Comparison of ENCODE assay signal across 33 cellular contexts in genomic region chr4:163132469-163133222, GRCh38.
"Had no signal": no experiment of that assay in that cellular context is flagged by ENCODE, and none has a peak within 500 bp of the region (broad histone marks: within the 10 kb centered on the region; RNA-seq: fewer than 3 reads in every experiment).

No MANE protein-coding gene starts in this region.

- H3K4me1 ChIP-seq: body of pancreas, colonic mucosa, esophagus muscularis mucosa, foreskin keratinocyte, heart left ventricle had no signal

- H3K36me3 ChIP-seq: adrenal gland, colonic mucosa had no signal

- H3K9me3 ChIP-seq: adrenal gland, body of pancreas, colonic mucosa, esophagus muscularis mucosa, gastrocnemius medialis, heart left ventricle had no signal

- H3K27me3 Mint-ChIP-seq: activated CD4-positive, alpha-beta memory T cell treated with anti-CD3 and anti-CD28 coated beads for 36 hours; activated CD4-positive, alpha-beta T cell treated with anti-CD3 and anti-CD28 coated beads for 36 hours; activated CD4-positive, alpha-beta T cell treated with anti-CD3 and anti-CD28 coated beads, Interleukin-2, amount 10 ng/mL, durations not matched to agents 24 days and 14 days; activated CD8-positive, alpha-beta memory T cell treated with anti-CD3 and anti-CD28 coated beads, Interleukin-2, amount 10 ng/mL, durations not matched to agents 7 days and 5 days; activated naive CD4-positive, alpha-beta T cell treated with anti-CD3 and anti-CD28 coated beads, Interleukin-2, amount 50 U/mL, for 24 hours; activated naive CD8-positive, alpha-beta T cell treated with anti-CD3 and anti-CD28 coated beads for 36 hours; activated naive CD8-positive, alpha-beta T cell treated with anti-CD3 and anti-CD28 coated beads, Interleukin-2, amount 50 U/mL, for 24 hours; effector memory CD8-positive, alpha-beta T cell had no signal

- ATAC-seq: activated CD4-positive, alpha-beta T cell treated with anti-CD3 and anti-CD28 coated beads for 36 hours; activated CD8-positive, alpha-beta memory T cell treated with anti-CD3 and anti-CD28 coated beads, Interleukin-2, amount 10 ng/mL, durations not matched to agents 7 days and 5 days; activated CD8-positive, alpha-beta T cell treated with anti-CD3 and anti-CD28 coated beads, Interleukin-2, amount 10 ng/mL, durations not matched to agents 7 days and 5 days; activated naive CD8-positive, alpha-beta T cell treated with anti-CD3 and anti-CD28 coated beads, Interleukin-2, amount 50 U/mL, for 24 hours; body of pancreas; effector memory CD8-positive, alpha-beta T cell; foreskin keratinocyte; gastrocnemius medialis; heart left ventricle had no signal

- H3K9me3 Mint-ChIP-seq: activated CD4-positive, alpha-beta memory T cell treated with anti-CD3 and anti-CD28 coated beads for 36 hours; activated CD4-positive, alpha-beta T cell treated with anti-CD3 and anti-CD28 coated beads, Interleukin-2, amount 10 ng/mL, durations not matched to agents 24 days and 14 days; activated naive CD4-positive, alpha-beta T cell treated with anti-CD3 and anti-CD28 coated beads for 36 hours; activated naive CD4-positive, alpha-beta T cell treated with anti-CD3 and anti-CD28 coated beads, Interleukin-2, amount 50 U/mL, for 24 hours; activated naive CD8-positive, alpha-beta T cell treated with anti-CD3 and anti-CD28 coated beads for 36 hours; activated naive CD8-positive, alpha-beta T cell treated with anti-CD3 and anti-CD28 coated beads, Interleukin-2, amount 50 U/mL, for 24 hours; activated T-helper 1 cell treated with anti-CD3 and anti-CD28 coated beads, Interleukin-12 subunit alpha, Interleukin-12 subunit beta, Interleukin-2, Interleukin-4 antibody, amounts not matched to agents 30 ng/mL and 10 ng/mL and 1 ng/mL, durations not matched to agents 14 hours and 24 hours and 36 hours; activated T-helper 2 cell treated with anti-CD3 and anti-CD28 coated beads, Interferon-gamma antibody, Interleukin-2, Interleukin-4, amounts not matched to agents 10 μg/mL and 5 μg/mL and 100 μg/mL, durations not matched to agents 14 hours and 24 hours and 36 hours; effector memory CD8-positive, alpha-beta T cell had no signal

- H3K4me3 ChIP-seq: adrenal gland, body of pancreas, colonic mucosa, esophagus muscularis mucosa, gastrocnemius medialis, heart left ventricle had no signal

- H3K27me3 ChIP-seq: adrenal gland, body of pancreas, colonic mucosa, esophagus muscularis mucosa, foreskin keratinocyte, gastrocnemius medialis, heart left ventricle had no signal

- H3K4me3 Mint-ChIP-seq: activated CD4-positive, alpha-beta memory T cell treated with anti-CD3 and anti-CD28 coated beads for 36 hours; activated CD4-positive, alpha-beta T cell treated with anti-CD3 and anti-CD28 coated beads for 36 hours; activated CD4-positive, alpha-beta T cell treated with anti-CD3 and anti-CD28 coated beads, Interleukin-2, amount 10 ng/mL, durations not matched to agents 24 days and 14 days; activated CD8-positive, alpha-beta memory T cell treated with anti-CD3 and anti-CD28 coated beads, Interleukin-2, amount 10 ng/mL, durations not matched to agents 7 days and 5 days; activated CD8-positive, alpha-beta T cell treated with anti-CD3 and anti-CD28 coated beads, Interleukin-2, amount 10 ng/mL, durations not matched to agents 7 days and 5 days; activated naive CD4-positive, alpha-beta T cell treated with anti-CD3 and anti-CD28 coated beads for 36 hours; activated naive CD4-positive, alpha-beta T cell treated with anti-CD3 and anti-CD28 coated beads, Interleukin-2, amount 50 U/mL, for 24 hours; activated naive CD8-positive, alpha-beta T cell treated with anti-CD3 and anti-CD28 coated beads for 36 hours; activated naive CD8-positive, alpha-beta T cell treated with anti-CD3 and anti-CD28 coated beads, Interleukin-2, amount 50 U/mL, for 24 hours; activated T-helper 1 cell treated with anti-CD3 and anti-CD28 coated beads, Interleukin-12 subunit alpha, Interleukin-12 subunit beta, Interleukin-2, Interleukin-4 antibody, amounts not matched to agents 30 ng/mL and 10 ng/mL and 1 ng/mL, durations not matched to agents 14 hours and 24 hours and 36 hours; effector memory CD8-positive, alpha-beta T cell had no signal

- H3K4me1 Mint-ChIP-seq: activated CD4-positive, alpha-beta T cell treated with anti-CD3 and anti-CD28 coated beads for 36 hours; activated CD4-positive, alpha-beta T cell treated with anti-CD3 and anti-CD28 coated beads, Interleukin-2, amount 10 ng/mL, durations not matched to agents 24 days and 14 days; activated CD8-positive, alpha-beta memory T cell treated with anti-CD3 and anti-CD28 coated beads, Interleukin-2, amount 10 ng/mL, durations not matched to agents 7 days and 5 days; activated naive CD4-positive, alpha-beta T cell treated with anti-CD3 and anti-CD28 coated beads, Interleukin-2, amount 50 U/mL, for 24 hours; activated naive CD8-positive, alpha-beta T cell treated with anti-CD3 and anti-CD28 coated beads for 36 hours; activated naive CD8-positive, alpha-beta T cell treated with anti-CD3 and anti-CD28 coated beads, Interleukin-2, amount 50 U/mL, for 24 hours had no signal

- H3K27ac ChIP-seq: adrenal gland, body of pancreas, colonic mucosa, esophagus muscularis mucosa, foreskin keratinocyte, gastrocnemius medialis, heart left ventricle had no signal

- DNase-seq: activated CD4-positive, alpha-beta memory T cell treated with anti-CD3 and anti-CD28 coated beads for 36 hours; activated CD4-positive, alpha-beta T cell treated with anti-CD3 and anti-CD28 coated beads for 36 hours; activated CD4-positive, alpha-beta T cell treated with anti-CD3 and anti-CD28 coated beads, Interleukin-2, amount 10 ng/mL, durations not matched to agents 24 days and 14 days; activated CD4-positive, CD25-positive, alpha-beta regulatory T cell; activated CD4-positive, CD25-positive, alpha-beta regulatory T cell treated with anti-CD3 and anti-CD28 coated beads, Interleukin-2, amount 50 U/mL, for 72 hours; activated CD8-positive, alpha-beta memory T cell treated with anti-CD3 and anti-CD28 coated beads, Interleukin-2, amount 10 ng/mL, durations not matched to agents 7 days and 5 days; activated CD8-positive, alpha-beta memory T cell treated with anti-CD3 and anti-CD28 coated beads, Interleukin-2, amount 50 U/mL, for 4 hours; activated CD8-positive, alpha-beta T cell treated with anti-CD3 and anti-CD28 coated beads, Interleukin-2, amount 10 ng/mL, durations not matched to agents 7 days and 5 days; activated effector memory CD4-positive, alpha-beta T cell treated with anti-CD3 and anti-CD28 coated beads, Interleukin-2, amount 50 U/mL, for 16 hours; activated naive CD4-positive, alpha-beta T cell treated with anti-CD3 and anti-CD28 coated beads for 36 hours; activated naive CD8-positive, alpha-beta T cell treated with anti-CD3 and anti-CD28 coated beads for 36 hours; activated naive CD8-positive, alpha-beta T cell treated with anti-CD3 and anti-CD28 coated beads, Interleukin-2, amount 50 U/mL, for 24 hours; activated T-cell treated with anti-CD3 and anti-CD28 coated beads, Interleukin-2, amount 50 U/mL, for 1 hour; activated T-cell treated with anti-CD3 and anti-CD28 coated beads, Interleukin-2, amount 50 U/mL, for 48 hours; adrenal gland; amygdala; aorta; body of pancreas; central memory CD4-positive, alpha-beta T cell; cerebellar nuclear complex; colonic mucosa; effector CD4-positive, alpha-beta T cell; effector memory CD8-positive, alpha-beta T cell; erythroblast; foreskin keratinocyte; gastrocnemius medialis; glutamatergic neuron; heart left ventricle; T-helper 2 cell had no signal

- H3K27ac Mint-ChIP-seq: activated CD4-positive, alpha-beta memory T cell treated with anti-CD3 and anti-CD28 coated beads for 36 hours; activated CD4-positive, alpha-beta T cell treated with anti-CD3 and anti-CD28 coated beads for 36 hours; activated CD4-positive, alpha-beta T cell treated with anti-CD3 and anti-CD28 coated beads, Interleukin-2, amount 10 ng/mL, durations not matched to agents 24 days and 14 days; activated CD8-positive, alpha-beta memory T cell treated with anti-CD3 and anti-CD28 coated beads, Interleukin-2, amount 10 ng/mL, durations not matched to agents 7 days and 5 days; activated CD8-positive, alpha-beta T cell treated with anti-CD3 and anti-CD28 coated beads, Interleukin-2, amount 10 ng/mL, durations not matched to agents 7 days and 5 days; activated naive CD4-positive, alpha-beta T cell treated with anti-CD3 and anti-CD28 coated beads for 36 hours; activated naive CD4-positive, alpha-beta T cell treated with anti-CD3 and anti-CD28 coated beads, Interleukin-2, amount 50 U/mL, for 24 hours; activated naive CD8-positive, alpha-beta T cell treated with anti-CD3 and anti-CD28 coated beads for 36 hours; activated naive CD8-positive, alpha-beta T cell treated with anti-CD3 and anti-CD28 coated beads, Interleukin-2, amount 50 U/mL, for 24 hours; activated T-helper 1 cell treated with anti-CD3 and anti-CD28 coated beads, Interleukin-12 subunit alpha, Interleukin-12 subunit beta, Interleukin-2, Interleukin-4 antibody, amounts not matched to agents 30 ng/mL and 10 ng/mL and 1 ng/mL, durations not matched to agents 14 hours and 24 hours and 36 hours; activated T-helper 2 cell treated with anti-CD3 and anti-CD28 coated beads, Interferon-gamma antibody, Interleukin-2, Interleukin-4, amounts not matched to agents 10 μg/mL and 5 μg/mL and 100 μg/mL, durations not matched to agents 14 hours and 24 hours and 36 hours had no signal
